Comparison of ENCODE assay signal across 8 cellular contexts in the genomic region with DNA sequence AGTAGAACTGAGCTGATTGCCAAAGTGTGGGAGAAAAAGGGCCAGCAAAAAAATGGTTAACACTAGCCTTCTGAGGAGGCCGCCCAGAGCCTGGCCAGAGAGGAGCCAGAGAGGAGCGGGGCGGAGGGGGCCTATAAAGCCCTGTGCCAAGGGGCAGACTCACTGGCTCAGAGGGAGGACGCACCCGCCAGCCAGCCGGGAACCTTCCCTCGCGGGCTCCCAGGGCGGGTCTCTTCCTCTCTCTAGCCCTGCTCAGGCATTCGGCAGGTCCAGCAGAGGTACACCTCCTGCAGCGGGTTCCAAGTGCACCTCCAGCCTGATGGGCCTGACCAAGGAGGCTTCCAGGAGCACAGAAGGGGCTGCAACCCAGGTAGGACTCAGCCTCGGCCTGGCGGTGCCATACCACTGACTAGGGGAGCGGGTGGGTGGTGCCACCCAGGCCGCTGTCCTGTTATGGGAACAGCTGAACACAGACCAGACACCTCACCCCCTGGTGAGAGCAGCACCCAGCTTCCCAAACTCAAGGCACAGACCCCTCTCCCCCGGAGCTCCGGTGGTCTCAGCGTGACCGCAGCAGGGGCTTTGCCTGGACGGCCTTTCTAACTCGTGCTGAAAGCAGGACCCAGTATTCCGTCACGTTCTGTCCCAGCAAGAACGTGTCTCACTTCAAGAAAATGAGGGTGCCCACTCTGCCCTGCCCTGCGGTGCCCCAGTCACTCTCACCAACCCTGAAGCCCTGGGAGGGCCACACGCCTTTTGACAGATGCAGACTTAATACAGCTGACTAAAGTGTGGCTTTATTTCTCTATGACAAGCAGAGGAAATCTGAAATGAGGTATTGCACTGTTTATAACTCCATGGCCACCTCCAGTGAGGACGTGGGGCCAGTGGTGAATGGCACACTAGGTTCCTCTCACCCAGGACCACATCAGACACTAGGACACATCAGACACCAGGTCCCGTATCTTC. TPM values are rescaled to one million over a fixed set of nuclear protein-coding genes. Genes with fewer than 3 reads are reported as not detected.
DNase-seq lines count a peak whose midpoint lies in the region; ATAC-seq, FAIRE-seq and TF ChIP-seq lines count a peak whose summit lies in the region.

TSS of gene GPER1 (plus strand) at position 162 of the 969 bp plus-strand sequence. CDS start 3,616 bp downstream, outside the sequence.

- ATAC-seq in K562: no peak
- ATAC-seq in stimulated activated memory B cell treated with anti-CD40 and anti-IgM and Interleukin-4, amounts not matched to agents 10 μg/mL and 1 μg/mL and 100 μg/mL, for 72 hours: no peak
- ATAC-seq in GM19467 (IDR thresholded peaks at IDR 0.05; ENCODE audit: unreplicated experiment): no peak
- ATAC-seq in HG02759 (IDR thresholded peaks at IDR 0.05; ENCODE audit: unreplicated experiment): no peak

- H3K27me3 Mint-ChIP-seq in CD4-positive, alpha-beta memory T cell: no peaks in the 10 kb centered on the region
- no peaks in the 10 kb centered on the region for H3K27me3 Mint-ChIP-seq in stimulated activated memory B cell treated with anti-CD40 and anti-IgM and Interleukin-4, amounts not matched to agents 10 μg/mL and 1 μg/mL and 100 μg/mL, for 72 hours

- TF ChIP-seq CTCF in K562 (IDR thresholded peaks at IDR 0.05 in 2 of 3, conservative IDR thresholded peaks at IDR 0.05 in 1 of 3; ENCODE audit: insufficient read depth in 2 of 3, low read depth in 1 of 3, low read length in 3 of 3): no peak

- H3K9ac ChIP-seq in K562 (ENCODE audit: insufficient read depth in 1 of 2, low read depth in 2 of 2, low read length in 2 of 2) (peak within 1 kb of the TSS; percentile 49 to 82; a peak in 3 of 4 replicates), iPS-20b (ENCODE audit: low read depth, low read length) (peak within 1 kb of the TSS; percentile 47; the same call in 1 of the 2 replicates)

- H3K27ac ChIP-seq in CD4-positive, alpha-beta memory T cell (ENCODE audit: low read depth, low read length): no peak within 1 kb of the TSS
- H3K27ac ChIP-seq in K562 (ENCODE audit: extremely low read depth, low read depth, low read length): no peak within 1 kb of the TSS
- H3K27ac ChIP-seq in iPS-20b (ENCODE audit: low read length): no peak within 1 kb of the TSS

- no peak for DNase-seq in CD4-positive, alpha-beta memory T cell
- no peak for DNase-seq in Jurkat, Clone E6-1 (ENCODE audit: low read depth, low spot score)
- DNase-seq in K562 (ENCODE audit: extremely low read depth in 1 of 4, low spot score in 3 of 4): no peak
- no peak for DNase-seq in activated CD4-positive, alpha-beta T cell treated with anti-CD3 and anti-CD28 coated beads for 4 hours

- TF ChIP-seq RAD21 in K562 (CRISPR knock-in tag; conservative IDR thresholded peaks at IDR 0.05 in 1 of 2, IDR thresholded peaks at IDR 0.05 in 1 of 2): no peak

- in situ Hi-C loops in K562 (cut with MboI): loop anchor here (5.0 kb wide), 1 partner anchor 89 kb away; no protein-coding TSS in a partner anchor

- peak within 1 kb of the TSS in 4 of 7 donors; percentile 36 to 60 (median 47) for H3K27ac Mint-ChIP-seq in CD4-positive, alpha-beta memory T cell
- H3K27ac Mint-ChIP-seq in stimulated activated memory B cell treated with anti-CD40 and anti-IgM and Interleukin-4, amounts not matched to agents 10 μg/mL and 1 μg/mL and 100 μg/mL, for 72 hours: peak within 1 kb of the TSS; percentile 78

- H3K36me3 Mint-ChIP-seq in CD4-positive, alpha-beta memory T cell: peaks cover 2 to 7% of the 10 kb centered on the region in 2 donors
- peaks cover 20% of the 10 kb centered on the region for H3K36me3 Mint-ChIP-seq in stimulated activated memory B cell treated with anti-CD40 and anti-IgM and Interleukin-4, amounts not matched to agents 10 μg/mL and 1 μg/mL and 100 μg/mL, for 72 hours

- H3K36me3 ChIP-seq in CD4-positive, alpha-beta memory T cell (ENCODE audit: insufficient read depth, low read length): no peaks in the 10 kb centered on the region
- peaks cover 4% of the 10 kb centered on the region; the same call in 2 of the 3 replicates for H3K36me3 ChIP-seq in K562 (ENCODE audit: control insufficient read depth, insufficient read depth, low read length)
- no peaks in the 10 kb centered on the region for H3K36me3 ChIP-seq in iPS-20b (ENCODE audit: insufficient read depth, low read depth, low read length)

- H3K9me3 Mint-ChIP-seq in CD4-positive, alpha-beta memory T cell: no peaks in the 10 kb centered on the region
- no peaks in the 10 kb centered on the region for H3K9me3 Mint-ChIP-seq in stimulated activated memory B cell treated with anti-CD40 and anti-IgM and Interleukin-4, amounts not matched to agents 10 μg/mL and 1 μg/mL and 100 μg/mL, for 72 hours

- 79% methylated on average over 26 of the region's 28 CpGs for WGBS in K562 (ENCODE audit: insufficient coverage, low coverage, missing lambda C conversion rate)

- H3K4me3 ChIP-seq in CD4-positive, alpha-beta memory T cell (ENCODE audit: low read length in 2 of 2): peak within 1 kb of the TSS in 1 of 2 donors; percentile 21
- peak within 1 kb of the TSS; percentile 47 for H3K4me3 ChIP-seq in Jurkat, Clone E6-1 (ENCODE audit: low read length)
- H3K4me3 ChIP-seq in K562: peak within 1 kb of the TSS; percentile 33
- peak within 1 kb of the TSS; percentile 51; the same call in 1 of the 2 replicates for H3K4me3 ChIP-seq in iPS-20b (ENCODE audit: low read length)

- 0 out of 3 replicates have a peak, but pooled peaks cover 2% of the 10 kb centered on the region for H3K79me2 ChIP-seq in K562 (ENCODE audit: control insufficient read depth, insufficient read depth, low read length)

- POLR2A ChIA-PET in CD4-positive, alpha-beta memory T cell (lab: Charles Lee; ENCODE audit: partially characterized antibody): no interaction called here
- POLR2A ChIA-PET in K562 (lab: Yijun Ruan, JAX): no interaction called here

- no peak for TF ChIP-seq EP300 in K562 (IDR thresholded peaks at IDR 0.05; ENCODE audit: low read length)

- H3K9me1 ChIP-seq in K562 (ENCODE audit: control insufficient read depth, insufficient read depth, low read length): no peaks in the 10 kb centered on the region

- no peaks in the 10 kb centered on the region for H3K27me3 ChIP-seq in CD4-positive, alpha-beta memory T cell (ENCODE audit: insufficient read depth, low read length)
- H3K27me3 ChIP-seq in K562 (ENCODE audit: control insufficient read depth in 2 of 2, insufficient read depth in 2 of 2, low read length in 2 of 2) (no peaks in the 10 kb centered on the region), iPS-20b (ENCODE audit: insufficient read depth, low read length) (no peaks in the 10 kb centered on the region)

- peaks cover 8 to 14% (median 9%) of the 10 kb centered on the region in 4 donors for H3K4me1 Mint-ChIP-seq in CD4-positive, alpha-beta memory T cell
- peaks cover 42% of the 10 kb centered on the region for H3K4me1 Mint-ChIP-seq in stimulated activated memory B cell treated with anti-CD40 and anti-IgM and Interleukin-4, amounts not matched to agents 10 μg/mL and 1 μg/mL and 100 μg/mL, for 72 hours

- CTCF ChIA-PET in CD4-positive, alpha-beta memory T cell (lab: Charles Lee; ENCODE audit: partially characterized antibody): interaction anchor here (1.0 to 2.0 kb wide), 6 partner anchors 22 to 93 kb away, joined by 3 to 7 read pairs (median 5); no protein-coding TSS in a partner anchor
- CTCF ChIA-PET in K562 (lab: Yijun Ruan, JAX; ENCODE audit: low intra/inter-chr PET ratio): interaction anchor here (1.0 kb wide), 1 partner anchor 95 kb away, joined by 4 read pairs; no protein-coding TSS in a partner anchor

- intact Hi-C loops in CD4-positive, alpha-beta memory T cell (cut with micrococcal nuclease): loop anchor here (1.0 to 2.0 kb wide), 3 partner anchors 82 to 387 kb away; no protein-coding TSS in a partner anchor
- intact Hi-C loops in K562 (cut with micrococcal nuclease): loop anchor here (2.0 kb wide), 2 partner anchors 81 to 89 kb away; no protein-coding TSS in a partner anchor

- peak within 1 kb of the TSS; percentile 81 for H2AFZ ChIP-seq in K562 (ENCODE audit: low read depth, low read length)

- BruUV-seq in K562 (replicated peaks; lab: Mats Ljungman, UMichigan): no TSS peak

- no peak for TF ChIP-seq POLR2A in K562 (conservative IDR thresholded peaks at IDR 0.05)

- H3K4me1 ChIP-seq in CD4-positive, alpha-beta memory T cell (ENCODE audit: insufficient read depth, low read length): peaks cover 10% of the 10 kb centered on the region
- H3K4me1 ChIP-seq in K562 (replicated peaks in 1 of 2; ENCODE audit: control insufficient read depth in 2 of 2, insufficient read depth in 2 of 2, low read length in 2 of 2) (peaks cover 3 to 53% of the 10 kb centered on the region in 2 experiments; a peak in 3 of 5 replicates), iPS-20b (ENCODE audit: insufficient read depth, low read length) (peaks cover 7% of the 10 kb centered on the region; the same call in 1 of the 2 replicates)

- no peaks in the 10 kb centered on the region for H3K9me3 ChIP-seq in CD4-positive, alpha-beta memory T cell (ENCODE audit: control insufficient read depth in 1 of 2, low read length in 2 of 2)
- H3K9me3 ChIP-seq in K562 (replicated peaks; ENCODE audit: control insufficient read depth, insufficient read depth, low read depth, low read length) (no peaks in the 10 kb centered on the region), iPS-20b (ENCODE audit: insufficient read depth, low read depth, low read length) (no peaks in the 10 kb centered on the region)

- peaks cover 11% of the 10 kb centered on the region; the same call in 1 of the 2 replicates for H4K20me1 ChIP-seq in K562 (replicated peaks; ENCODE audit: control insufficient read depth, insufficient read depth, low read length)

- H3K4me3 Mint-ChIP-seq in CD4-positive, alpha-beta memory T cell: peak within 1 kb of the TSS; percentile 65 to 79 (median 70)
- peak within 1 kb of the TSS; percentile 74 for H3K4me3 Mint-ChIP-seq in stimulated activated memory B cell treated with anti-CD40 and anti-IgM and Interleukin-4, amounts not matched to agents 10 μg/mL and 1 μg/mL and 100 μg/mL, for 72 hours

- H3K4me2 ChIP-seq in K562 (ENCODE audit: insufficient read depth, low read length): peak within 1 kb of the TSS; percentile 57

- no peak for FAIRE-seq in K562 (lab: Jason Lieb, UNC)

RNA-seq across cellular contexts. Expression of gene GPER1, which starts in this region (rescaled TPM):
- not detected for total RNA-seq in CD4-positive, alpha-beta memory T cell
- polyA plus RNA-seq in CD4-positive, alpha-beta memory T cell: not detected
- 1.2 TPM for polyA plus RNA-seq in Jurkat, Clone E6-1 (2012; ENCODE audit: insufficient read depth, insufficient read length)
- 0.18 and 0.28 TPM in 2 replicates for total RNA-seq in K562 (2011; cell fraction: chromatin; rRNA removed; ENCODE audit: low replicate concordance)
- 0.17 TPM in 1 of 2 replicates, not detected in the other for total RNA-seq in K562 (2011; cell fraction: nucleolus; rRNA removed)
- total RNA-seq in K562 (2011; cell fraction: nucleoplasm; rRNA removed): not detected in 2 replicates
- total RNA-seq in K562 (2014; rRNA removed): 0.08 and 0.09 TPM in 2 replicates
- total RNA-seq in K562 (2014; rRNA removed; fragmentation: Illumina TruSeq; extraction: Trizol): not detected in 2 replicates
- 0.04 TPM in 1 of 2 replicates, not detected in the other for total RNA-seq in K562 (2015; rRNA removed; fragmentation: Illumina TruSeq; extraction: Trizol)
- total RNA-seq in K562 (2021): 0.11 TPM in 1 of 2 replicates, not detected in the other
- polyA plus RNA-seq in K562 (2011; rRNA removed): 0.08 and 0.14 TPM in 2 replicates
- 0.03 and 0.19 TPM in 2 replicates for polyA plus RNA-seq in K562 (2011; cell fraction: cytosol; rRNA removed)
- polyA plus RNA-seq in K562 (2011; cell fraction: nucleus; rRNA removed): 0.09 TPM in 1 of 2 replicates, not detected in the other
- 0.18 and 0.21 TPM in 2 replicates for polyA plus RNA-seq in K562 (2012)
- not detected in 2 replicates for polyA plus RNA-seq in K562 (2014; fragmentation: Illumina TruSeq; extraction: Trizol)
- polyA plus RNA-seq in K562 (2014; fragmentation: Nextera tagmentation; extraction: Ambion mirVana): not detected
- polyA plus RNA-seq in K562 (2014; rRNA removed): not detected in 2 replicates
- 0.36 TPM in 1 of 2 replicates, not detected in the other for polyA minus RNA-seq in K562 (2011; rRNA and poly(A)+ RNA removed)
- polyA minus RNA-seq in K562 (2011; cell fraction: cytosol; rRNA and poly(A)+ RNA removed): not detected in 2 replicates
- 0.13 TPM in 1 of 2 replicates, not detected in the other for polyA minus RNA-seq in K562 (2011; cell fraction: nucleus; rRNA and poly(A)+ RNA removed)
